Comparison of ENCODE assay signal across 1 cellular context in genomic region chr2:160353166-160353565, GRCh38.
TF ChIP-seq lines count a peak whose summit lies in the region.

No MANE protein-coding gene starts in this region.

TF ChIP-seq in IMR-90, 13 proteins besides CTCF, POLR2A, EP300 and RAD21 (continued from another document):
- no peak for TF ChIP-seq USF2 (IDR thresholded peaks at IDR 0.05; ENCODE audit: low read depth, low read length)
- TF ChIP-seq, protein P1, sequence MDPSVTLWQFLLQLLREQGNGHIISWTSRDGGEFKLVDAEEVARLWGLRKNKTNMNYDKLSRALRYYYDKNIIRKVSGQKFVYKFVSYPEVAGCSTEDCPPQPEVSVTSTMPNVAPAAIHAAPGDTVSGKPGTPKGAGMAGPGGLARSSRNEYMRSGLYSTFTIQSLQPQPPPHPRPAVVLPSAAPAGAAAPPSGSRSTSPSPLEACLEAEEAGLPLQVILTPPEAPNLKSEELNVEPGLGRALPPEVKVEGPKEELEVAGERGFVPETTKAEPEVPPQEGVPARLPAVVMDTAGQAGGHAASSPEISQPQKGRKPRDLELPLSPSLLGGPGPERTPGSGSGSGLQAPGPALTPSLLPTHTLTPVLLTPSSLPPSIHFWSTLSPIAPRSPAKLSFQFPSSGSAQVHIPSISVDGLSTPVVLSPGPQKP (IDR thresholded peaks at IDR 0.05; ENCODE audit: borderline replicate concordance, low read depth, low read length) = no peak
- TF ChIP-seq MAZ (IDR thresholded peaks at IDR 0.05; ENCODE audit: borderline replicate concordance, low read depth, low read length) = no peak
- no peak for TF ChIP-seq SMC3 (IDR thresholded peaks at IDR 0.05; ENCODE audit: low read depth, low read length)
- TF ChIP-seq RCOR1 (IDR thresholded peaks at IDR 0.05; ENCODE audit: insufficient replicate concordance, low read length) = no peak
